8 cellular contexts compared by ENCODE assay signal in genomic region chr7:75916259-75916658, GRCh38. TPM values are rescaled to one million over a fixed set of nuclear protein-coding genes. Genes with fewer than 3 reads are reported as not detected.
DNase-seq lines count a peak whose midpoint lies in the region; ATAC-seq and TF ChIP-seq lines count a peak whose summit lies in the region.

No MANE protein-coding gene starts in this region.

- H3K9me3 ChIP-seq in BE2C (no peaks in the 10 kb centered on the region), Loucy (ENCODE audit: insufficient read depth, low read depth, low read length) (no peaks in the 10 kb centered on the region), colonic mucosa (no peaks in the 10 kb centered on the region)

- no peak for ATAC-seq in HG02623 (IDR thresholded peaks at IDR 0.05; ENCODE audit: unreplicated experiment)

- peak overlapping the region; percentile 90 for H3K9ac ChIP-seq in Loucy (ENCODE audit: low read depth, low read length, poor library complexity, severe bottlenecking)
- H3K9ac ChIP-seq in colonic mucosa (ENCODE audit: low read depth in 2 of 2, low read length in 2 of 2) = peak overlapping the region; percentile 95 to 98

- DNase-seq in BE2C = no peak
- no peak for DNase-seq in colonic mucosa
- no peak for DNase-seq in hypothalamus (lab: John Stamatoyannopoulos, UW)
- no peak for DNase-seq in AG08396 (ENCODE audit: low spot score)
- no peak for DNase-seq in NCI-H187 (lab: John Stamatoyannopoulos, UW)

- intact Hi-C loops in colonic mucosa (cut with DNase I) = no loop called here

- peaks cover 22% of the 10 kb centered on the region for H3K4me1 Mint-ChIP-seq in nephron

- H3K4me3 ChIP-seq in BE2C (ENCODE audit: low read depth, low read length) (peak overlapping the region; percentile 88), Loucy (ENCODE audit: low read length, poor library complexity, severe bottlenecking) (peak overlapping the region; percentile 95), colonic mucosa (peak overlapping the region; percentile 93)

- H3K36me3 Mint-ChIP-seq in nephron (ENCODE audit: low read depth) = no peaks in the 10 kb centered on the region

- H3K27ac ChIP-seq in colonic mucosa = no peak overlapping the region

- TF ChIP-seq CTCF in BE2C (IDR thresholded peaks at IDR 0.05; ENCODE audit: low read depth, low read length) (no peak), Loucy (conservative IDR thresholded peaks at IDR 0.05; ENCODE audit: low read length) (no peak), colonic mucosa (IDR thresholded peaks at IDR 0.05) (no peak), nephron (IDR thresholded peaks at IDR 0.05; ENCODE audit: unreplicated experiment in 3 of 3) (no peak)

- peak overlapping the region; percentile 88 to 93 (median 89) for H3K4me3 Mint-ChIP-seq in nephron

- no peaks in the 10 kb centered on the region for H3K27me3 Mint-ChIP-seq in nephron (ENCODE audit: low read depth)

- H3K9me2 ChIP-seq in Loucy (replicated peaks; ENCODE audit: low read depth, low read length) = no peaks in the 10 kb centered on the region

- peaks cover 5% of the 10 kb centered on the region for H4K20me1 ChIP-seq in Loucy (ENCODE audit: insufficient read depth, low read length, poor library complexity, severe bottlenecking)

- H2AFZ ChIP-seq in Loucy (ENCODE audit: low read length) = no peak overlapping the region

- H3K4me2 ChIP-seq in Loucy (ENCODE audit: low read depth, low read length, poor library complexity, severe bottlenecking) = peak overlapping the region; percentile 98

- H3K27me3 ChIP-seq in BE2C = no peaks in the 10 kb centered on the region
- H3K27me3 ChIP-seq in Loucy (ENCODE audit: insufficient read depth, low read length, poor library complexity, severe bottlenecking) = no peaks in the 10 kb centered on the region
- H3K27me3 ChIP-seq in colonic mucosa = no peaks in the 10 kb centered on the region

- H3K36me3 ChIP-seq in BE2C (no peaks in the 10 kb centered on the region), Loucy (ENCODE audit: insufficient read depth, low read length) (no peaks in the 10 kb centered on the region), colonic mucosa (no peaks in the 10 kb centered on the region)

- H3K79me2 ChIP-seq in Loucy (ENCODE audit: insufficient read depth, low read length) = peaks cover 16% of the 10 kb centered on the region; the same call in 1 of the 2 replicates

- no peaks in the 10 kb centered on the region for H3F3A ChIP-seq in Loucy (ENCODE audit: low read depth)

- H3K4me1 ChIP-seq in BE2C (no peaks in the 10 kb centered on the region; the same call in none of the 2 replicates), Loucy (ENCODE audit: insufficient read depth, low read length, poor library complexity, severe bottlenecking) (peaks cover 18% of the 10 kb centered on the region), colonic mucosa (peaks cover 4% of the 10 kb centered on the region)

- H3K27ac Mint-ChIP-seq in nephron = no peak overlapping the region

- no peaks in the 10 kb centered on the region for H3K9me3 Mint-ChIP-seq in nephron

RNA-seq across cellular contexts. Expression of gene POR, which starts 1.3 kb away (rescaled TPM):
- polyA plus RNA-seq in BE2C (2012; ENCODE audit: insufficient read depth, insufficient read length, low read depth) = 85.5 TPM
- 100 to 1,000 TPM; 126 to 169 TPM for total RNA-seq in colonic mucosa

RNA-seq across cellular contexts. Expression of gene RHBDD2, which starts 37.4 kb away (rescaled TPM):
- polyA plus RNA-seq in BE2C (2012; ENCODE audit: insufficient read depth, insufficient read length, low read depth) = 162 TPM
- 10 to 100 TPM; 42.6 to 51.0 TPM for total RNA-seq in colonic mucosa
